Comparison of ENCODE assay signal across 1 cellular context in genomic region chr2:30653847-30654246, GRCh38.
TF ChIP-seq lines count a peak whose summit lies in the region.

No MANE protein-coding gene starts in this region.

TF ChIP-seq in HepG2, 621 proteins besides CTCF, POLR2A, EP300 and RAD21 (continued from another document):
- TF ChIP-seq NFAT5 (CRISPR knock-in tag; IDR thresholded peaks at IDR 0.05) (no peak), ZNF503 (CRISPR knock-in tag; IDR thresholded peaks at IDR 0.05) (no peak), ZNF331 (CRISPR knock-in tag; IDR thresholded peaks at IDR 0.05) (no peak), ZNF207 (IDR thresholded peaks at IDR 0.05; ENCODE audit: borderline replicate concordance) (no peak), ATF1 (CRISPR knock-in tag; IDR thresholded peaks at IDR 0.05) (no peak), HIVEP1 (CRISPR knock-in tag; IDR thresholded peaks at IDR 0.05) (no peak), NAIF1 (CRISPR knock-in tag; IDR thresholded peaks at IDR 0.05; ENCODE audit: borderline replicate concordance) (no peak), BCL3 (CRISPR knock-in tag; IDR thresholded peaks at IDR 0.05) (no peak), HNRNPL (IDR thresholded peaks at IDR 0.05; ENCODE audit: low read depth, low read length) (no peak), CBX5 (CRISPR knock-in tag; IDR thresholded peaks at IDR 0.05; ENCODE audit: borderline replicate concordance) (no peak), CSRNP2 (CRISPR knock-in tag; conservative IDR thresholded peaks at IDR 0.05; ENCODE audit: low read depth) (no peak), ZNF3 (CRISPR knock-in tag; IDR thresholded peaks at IDR 0.05) (no peak), ZGPAT (CRISPR knock-in tag; IDR thresholded peaks at IDR 0.05) (no peak), ZNF160 (CRISPR knock-in tag; IDR thresholded peaks at IDR 0.05) (no peak)
